13 cellular contexts compared by ENCODE assay signal in the genomic region with DNA sequence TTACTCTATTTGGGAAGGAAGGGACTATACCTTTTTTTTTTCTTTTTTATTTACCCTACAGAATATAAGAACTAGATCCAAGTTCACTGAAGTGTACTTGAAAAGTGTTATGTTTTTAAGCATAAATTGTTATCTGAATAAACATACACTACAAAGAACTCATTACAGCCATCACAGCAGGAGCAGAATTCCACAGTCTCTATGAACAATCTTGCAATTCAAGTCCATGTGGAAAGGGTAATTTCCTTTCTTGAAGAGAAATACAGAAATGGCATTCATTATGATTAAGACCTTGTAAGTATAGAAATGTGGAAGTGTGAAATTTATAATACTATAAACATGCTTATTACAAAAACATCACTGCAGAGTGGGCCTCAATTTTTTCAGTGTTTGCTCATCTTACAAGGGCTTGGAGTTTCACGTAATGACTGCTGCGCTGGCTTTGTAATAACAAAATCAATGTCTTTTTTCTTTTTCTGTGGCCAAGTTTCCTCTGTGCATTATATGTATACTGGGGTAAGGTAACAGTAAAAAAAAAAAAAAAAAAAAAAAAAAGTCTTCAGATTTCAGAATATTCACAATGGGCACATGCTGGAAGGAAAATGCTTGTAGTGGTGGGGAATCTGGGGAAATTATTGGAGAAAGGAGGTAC.
"Had no signal": no experiment of that assay in that cellular context is flagged by ENCODE, and none has a peak within 500 bp of the region (broad histone marks: within the 10 kb centered on the region; RNA-seq: fewer than 3 reads in every experiment).

No MANE protein-coding gene starts in this region.

- H3K27me3 Mint-ChIP-seq: central memory CD8-positive, alpha-beta T cell; effector memory CD8-positive, alpha-beta T cell had no signal

- H3K4me1 ChIP-seq: pancreas, stomach had no signal

- H3K4me3 Mint-ChIP-seq: activated T-cell treated with anti-CD3 and anti-CD28 coated beads, Interleukin-2, amount 50 U/mL, for 4 hours; central memory CD8-positive, alpha-beta T cell; effector memory CD8-positive, alpha-beta T cell; neural progenitor cell had no signal

- H3K4me1 Mint-ChIP-seq: central memory CD8-positive, alpha-beta T cell had no signal

- H3K4me3 ChIP-seq: gastroesophageal sphincter, neural progenitor cell, pancreas, stomach, thoracic aorta had no signal

- H3K27ac Mint-ChIP-seq: effector memory CD8-positive, alpha-beta T cell; neural progenitor cell had no signal

- H3K27me3 ChIP-seq: gastroesophageal sphincter, neural progenitor cell, pancreas, stomach had no signal

- H3K9me3 ChIP-seq: gastroesophageal sphincter, pancreas, stomach, thoracic aorta had no signal

- H3K9me3 Mint-ChIP-seq: activated T-cell treated with anti-CD3 and anti-CD28 coated beads, Interleukin-2, amount 50 U/mL, for 4 hours; central memory CD8-positive, alpha-beta T cell; effector memory CD8-positive, alpha-beta T cell; neural progenitor cell had no signal

- ATAC-seq: effector memory CD8-positive, alpha-beta T cell; gastroesophageal sphincter; pancreas had no signal

- H3K27ac ChIP-seq: epithelial cell of prostate, gastroesophageal sphincter, neural progenitor cell, pancreas, stomach, thoracic aorta had no signal

- DNase-seq: activated T-cell treated with anti-CD3 and anti-CD28 coated beads, Interleukin-2, amount 50 U/mL, for 4 hours; effector memory CD8-positive, alpha-beta T cell; kidney; mesendoderm; pancreas; Right ventricle myocardium superior; stimulated activated CD4-positive, alpha-beta T cell treated with anti-CD3 and anti-CD28 coated beads, Interleukin-4, amount 100 ng/mL, for 1 hour; stomach had no signal
